Comparison of ENCODE assay signal across 7 cellular contexts in genomic region chr7:48261696-48262095, GRCh38.
"Had no signal": no experiment of that assay in that cellular context is flagged by ENCODE, and none has a peak within 500 bp of the region (broad histone marks: within the 10 kb centered on the region; RNA-seq: fewer than 3 reads in every experiment).

No MANE protein-coding gene starts in this region.

- ATAC-seq: GM12878 had no signal

- FAIRE-seq: GM12878, GM12891, GM12892, GM18507, GM19239 had no signal

- DNase-seq: GDM1, GF-D8 had no signal

- H3K4me3 ChIP-seq: GM12878 had no signal
